ENCODE assay signal across 23 cellular contexts in genomic region chr11:12884751-12885318, GRCh38.
DNase-seq lines count a peak whose midpoint lies in the region; ATAC-seq, FAIRE-seq and TF ChIP-seq lines count a peak whose summit lies in the region.
"Had no signal": no experiment of that assay in that cellular context is flagged by ENCODE, and none has a peak within 500 bp of the region (broad histone marks: within the 10 kb centered on the region; RNA-seq: fewer than 3 reads in every experiment).

No MANE protein-coding gene starts in this region.

- no peak overlapping the region for H3K4me3 ChIP-seq in HepG2 (replicated peaks in 1 of 3; ENCODE audit: insufficient read depth in 1 of 3, low read depth in 2 of 3, low read length in 3 of 3)
- H3K4me3 ChIP-seq in right lobe of liver: no peak overlapping the region
- no peak overlapping the region for H3K4me3 ChIP-seq in choroid plexus epithelial cell (ENCODE audit: low read depth, low read length)
- no peak overlapping the region for H3K4me3 ChIP-seq in muscle layer of colon (ENCODE audit: low read depth in 1 of 2, low read length in 2 of 2)
- no peak overlapping the region for H3K4me3 ChIP-seq in BE2C (ENCODE audit: low read depth, low read length)
- H3K4me3 ChIP-seq: HAP-1, lower lobe of right lung, MG63, tibial artery had no signal

- H3K4me1 ChIP-seq in HepG2 (ENCODE audit: insufficient read depth, low read length) (no peaks in the 10 kb centered on the region), right lobe of liver (peaks cover 0 to 5% (median 0%) of the 10 kb centered on the region in 4 donors), muscle layer of colon (ENCODE audit: insufficient read depth, low read length) (peaks cover 46% of the 10 kb centered on the region), BE2C (peaks cover 3% of the 10 kb centered on the region)
- H3K4me1 ChIP-seq: HAP-1 had no signal

- no peak overlapping the region for H2AFZ ChIP-seq in HepG2 (ENCODE audit: low read length)

- no peak overlapping the region for H3K4me2 ChIP-seq in HepG2 (ENCODE audit: low read depth, low read length)

- no TSS peak for BruUV-seq in HepG2 (replicated peaks; lab: Mats Ljungman, UMichigan)

- CTCF ChIA-PET in HepG2 (lab: Yijun Ruan, JAX; ENCODE audit: low intra/inter-chr PET ratio, low total read pairs): no interaction called here

- ATAC-seq in HepG2 (no peak), right lobe of liver (no peak), omental fat pad (ENCODE audit: low FRiP score) (no peak)
- ATAC-seq: activated CD8-positive, alpha-beta T cell treated with anti-CD3 and anti-CD28 coated beads for 36 hours; activated naive CD4-positive, alpha-beta T cell treated with anti-CD3 and anti-CD28 coated beads, Interleukin-2, amount 50 U/mL, for 72 hours; lower lobe of right lung; stimulated activated naive CD8-positive, alpha-beta T cell treated with anti-CD3 and anti-CD28 coated beads, Interleukin-15, amount 100 ng/mL, for 72 hours had no signal

- H3K79me2 ChIP-seq in HepG2 (ENCODE audit: insufficient read depth, low read length): no peaks in the 10 kb centered on the region

- intact Hi-C loops in HepG2 (cut with micrococcal nuclease; ENCODE audit: unreplicated experiment) (loop anchor here (10.0 kb wide), 1 partner anchor 120 kb away; no protein-coding TSS in a partner anchor), right lobe of liver (cut with DNase I) (loop anchor here in 1 of 2 donors (10.0 kb wide), 1 partner anchor 170 kb away; no protein-coding TSS in a partner anchor)

- H3K9me3 ChIP-seq in HepG2 (ENCODE audit: low read length) (no peaks in the 10 kb centered on the region), right lobe of liver (no peaks in the 10 kb centered on the region), muscle layer of colon (ENCODE audit: low read length) (no peaks in the 10 kb centered on the region), BE2C (no peaks in the 10 kb centered on the region)
- H3K9me3 ChIP-seq: HAP-1, lower lobe of right lung, MG63, tibial artery had no signal

- H3K27ac ChIP-seq in HepG2 (ENCODE audit: extremely low read length, insufficient read depth, low read length) (no peak overlapping the region), right lobe of liver (no peak overlapping the region), muscle layer of colon (ENCODE audit: low read depth, low read length) (peak overlapping the region; percentile 78)
- H3K27ac ChIP-seq: lower lobe of right lung, tibial artery had no signal

- TF ChIP-seq EP300 in HepG2 (IDR thresholded peaks at IDR 0.05; ENCODE audit: low read depth in 2 of 2, low read length in 2 of 2) (no peak), HepG2 (CRISPR knock-in tag; IDR thresholded peaks at IDR 0.05; ENCODE audit: borderline replicate concordance) (no peak)

- H3K36me3 ChIP-seq in HepG2 (replicated peaks in 1 of 2; ENCODE audit: control insufficient read depth in 1 of 2, insufficient read depth in 2 of 2, low read length in 2 of 2) (peaks cover 21 to 54% of the 10 kb centered on the region in 2 experiments), right lobe of liver (peaks cover 0 to 12% (median 6%) of the 10 kb centered on the region in 4 donors), muscle layer of colon (ENCODE audit: insufficient read depth, low read length) (peaks cover 31% of the 10 kb centered on the region), BE2C (peaks cover 43% of the 10 kb centered on the region)

- no peak for FAIRE-seq in HepG2 (lab: Jason Lieb, UNC)
- FAIRE-seq: A204.1 had no signal

- H3K9ac ChIP-seq in HepG2 (ENCODE audit: insufficient read depth, low read depth, low read length) (no peak overlapping the region), muscle layer of colon (ENCODE audit: low read length) (no peak overlapping the region)

- DNase-seq in HepG2 (ENCODE audit: low spot score): no peak
- no peak for DNase-seq in right lobe of liver
- peak; percentile 73 for DNase-seq in choroid plexus epithelial cell (ENCODE audit: low read depth)
- DNase-seq in BE2C: no peak
- DNase-seq in NCI-H1694 (lab: John Stamatoyannopoulos, UW): no peak
- no peak for DNase-seq in omental fat pad (ENCODE audit: low spot score)
- DNase-seq in NCI-H69 (lab: John Stamatoyannopoulos, UW): no peak
- DNase-seq: activated CD8-positive, alpha-beta T cell treated with anti-CD3 and anti-CD28 coated beads for 36 hours; central memory CD4-positive, alpha-beta T cell; DMS79; GF-D8; KBM-7; lower lobe of right lung; MG63; NCI-H1105 treated with DMSO at 0.1 percent for 48 hours; NCI-H2029 treated with DMSO at 0.1 percent for 48 hours; NCI-H446; stimulated activated naive CD8-positive, alpha-beta T cell treated with anti-CD3 and anti-CD28 coated beads, Interleukin-15, amount 100 ng/mL, for 72 hours; tibial artery had no signal

- TF ChIP-seq RAD21 in HepG2 (CRISPR knock-in tag; IDR thresholded peaks at IDR 0.05): no peak

- TF ChIP-seq POLR2A in HepG2 (IDR thresholded peaks at IDR 0.05; ENCODE audit: insufficient read depth in 1 of 2, low read depth in 2 of 2, low read length in 2 of 2): no peak
- no peak for TF ChIP-seq POLR2A in right lobe of liver (IDR thresholded peaks at IDR 0.05)

- no peaks in the 10 kb centered on the region for H4K20me1 ChIP-seq in HepG2 (ENCODE audit: insufficient read depth, low read length)

- 80% methylated on average over 5 of the region's 5 CpGs for WGBS in HepG2 (ENCODE audit: low lambda C conversion rate)
- WGBS in right lobe of liver (ENCODE audit: insufficient coverage, low coverage, low lambda C conversion rate, missing lambda C conversion rate): 93% methylated on average over 3 of the region's 5 CpGs

- in situ Hi-C loops in HepG2 (cut with HindIII; ENCODE audit: extremely low pct_ligation_motif_present, low pct_unique_long_range_greater_than_20kb): loop anchor here (5.0 to 10.0 kb wide), 3 partner anchors 210 to 558 kb away; partner anchors contain the start of gene TEAD1

- POLR2A ChIA-PET in HepG2 (lab: Yijun Ruan, JAX): no interaction called here

- no peaks in the 10 kb centered on the region for H3K27me3 ChIP-seq in HepG2 (ENCODE audit: control insufficient read depth in 1 of 2, insufficient read depth in 2 of 2, low read length in 2 of 2)
- H3K27me3 ChIP-seq in right lobe of liver: no peaks in the 10 kb centered on the region
- no peaks in the 10 kb centered on the region for H3K27me3 ChIP-seq in muscle layer of colon (ENCODE audit: control insufficient read depth in 1 of 2, insufficient read depth in 2 of 2, low read length in 2 of 2)
- no peaks in the 10 kb centered on the region for H3K27me3 ChIP-seq in BE2C
- H3K27me3 ChIP-seq: MG63, tibial artery had no signal

- TF ChIP-seq CTCF in HepG2 (CRISPR knock-in tag; IDR thresholded peaks at IDR 0.05) (no peak), right lobe of liver (IDR thresholded peaks at IDR 0.05) (no peak), choroid plexus epithelial cell (conservative IDR thresholded peaks at IDR 0.05; ENCODE audit: low read depth, low read length) (no peak), BE2C (IDR thresholded peaks at IDR 0.05; ENCODE audit: low read depth, low read length) (no peak), omental fat pad (IDR thresholded peaks at IDR 0.05) (no peak)

TF ChIP-seq in HepG2, 621 proteins besides CTCF, POLR2A, EP300 and RAD21:
- TF ChIP-seq ZNF629 (CRISPR knock-in tag; conservative IDR thresholded peaks at IDR 0.05) (peak; percentile 44; the same call in 1 of the 2 replicates), ZNF782 (CRISPR knock-in tag; IDR thresholded peaks at IDR 0.05; ENCODE audit: borderline replicate concordance) (no peak)
